Comparison of ENCODE assay signal across 8 cellular contexts in genomic region chr15:88705769-88706165, GRCh38.
DNase-seq lines count a peak whose midpoint lies in the region; ATAC-seq, FAIRE-seq and TF ChIP-seq lines count a peak whose summit lies in the region.
"Had no signal": no experiment of that assay in that cellular context is flagged by ENCODE, and none has a peak within 500 bp of the region (broad histone marks: within the 10 kb centered on the region; RNA-seq: fewer than 3 reads in every experiment).

No MANE protein-coding gene starts in this region.

- H3K27ac Mint-ChIP-seq in astrocyte (ENCODE audit: unreplicated experiment): no peak overlapping the region
- H3K27ac Mint-ChIP-seq in stimulated activated memory B cell treated with anti-CD40 and anti-IgM and Interleukin-4, amounts not matched to agents 10 μg/mL and 1 μg/mL and 100 μg/mL, for 72 hours: peak overlapping the region; percentile 76

- H3K36me3 Mint-ChIP-seq in astrocyte (ENCODE audit: low read depth, unreplicated experiment): peaks cover 2% of the 10 kb centered on the region
- H3K36me3 Mint-ChIP-seq in stimulated activated memory B cell treated with anti-CD40 and anti-IgM and Interleukin-4, amounts not matched to agents 10 μg/mL and 1 μg/mL and 100 μg/mL, for 72 hours: no peaks in the 10 kb centered on the region

- H4K20me1 ChIP-seq in astrocyte (ENCODE audit: insufficient read depth, low read length): no peaks in the 10 kb centered on the region

- no peak for TF ChIP-seq CTCF in astrocyte (IDR thresholded peaks at IDR 0.05; ENCODE audit: insufficient read depth, low read depth, low read length)
- TF ChIP-seq CTCF in left lung (IDR thresholded peaks at IDR 0.05): no peak

- peak overlapping the region; percentile 73 for H2AFZ ChIP-seq in astrocyte (ENCODE audit: low read depth, low read length)

- peaks cover 45% of the 10 kb centered on the region for H3K27me3 Mint-ChIP-seq in astrocyte (ENCODE audit: low read depth, unreplicated experiment)
- peaks cover 64% of the 10 kb centered on the region for H3K27me3 Mint-ChIP-seq in stimulated activated memory B cell treated with anti-CD40 and anti-IgM and Interleukin-4, amounts not matched to agents 10 μg/mL and 1 μg/mL and 100 μg/mL, for 72 hours

- H3K36me3 ChIP-seq in HUES48 (ENCODE audit: control insufficient read depth, insufficient read depth, low read length) (no peaks in the 10 kb centered on the region), astrocyte (ENCODE audit: insufficient read depth, low read length) (no peaks in the 10 kb centered on the region), left lung (no peaks in the 10 kb centered on the region)

- H3K27me3 ChIP-seq in HUES48 (ENCODE audit: control insufficient read depth, insufficient read depth, low read length) (peaks cover 53% of the 10 kb centered on the region), astrocyte (ENCODE audit: insufficient read depth, low read length) (peaks cover 13% of the 10 kb centered on the region), left lung (peaks cover 3 to 61% of the 10 kb centered on the region in 2 donors)

- H3K4me2 ChIP-seq in astrocyte (ENCODE audit: low read length): peak overlapping the region; percentile 85

- peaks cover 11% of the 10 kb centered on the region for H3K4me1 Mint-ChIP-seq in astrocyte (ENCODE audit: low read depth, unreplicated experiment)
- H3K4me1 Mint-ChIP-seq in stimulated activated memory B cell treated with anti-CD40 and anti-IgM and Interleukin-4, amounts not matched to agents 10 μg/mL and 1 μg/mL and 100 μg/mL, for 72 hours: peaks cover 25% of the 10 kb centered on the region

- H3K4me3 ChIP-seq in HUES48 (ENCODE audit: low read depth, low read length): peak overlapping the region; percentile 71; the same call in 1 of the 2 replicates
- peak overlapping the region; percentile 42 for H3K4me3 ChIP-seq in astrocyte (ENCODE audit: insufficient read depth, low read depth, low read length)
- peak overlapping the region; percentile 30 to 33 for H3K4me3 ChIP-seq in left lung

- no peak for FAIRE-seq in astrocyte (lab: Jason Lieb, UNC)
- FAIRE-seq: GM12892 had no signal

- no peak overlapping the region for H3K27ac ChIP-seq in HUES48 (ENCODE audit: low read depth, low read length)
- H3K27ac ChIP-seq in astrocyte (ENCODE audit: low read depth, low read length): no peak overlapping the region
- H3K27ac ChIP-seq in left lung: no peak overlapping the region

- no peaks in the 10 kb centered on the region for H3K79me2 ChIP-seq in astrocyte (ENCODE audit: insufficient read depth, low read length)

- no peak for ATAC-seq in left lung
- no peak for ATAC-seq in stimulated activated memory B cell treated with anti-CD40 and anti-IgM and Interleukin-4, amounts not matched to agents 10 μg/mL and 1 μg/mL and 100 μg/mL, for 72 hours

- H3K9me3 ChIP-seq in HUES48 (ENCODE audit: control insufficient read depth, insufficient read depth, low read length) (no peaks in the 10 kb centered on the region), astrocyte (ENCODE audit: insufficient read depth, low read depth, low read length) (no peaks in the 10 kb centered on the region), left lung (no peaks in the 10 kb centered on the region)

- no peak for DNase-seq in astrocyte (ENCODE audit: low read depth)
- no peak for DNase-seq in left lung
- DNase-seq in midbrain (lab: John Stamatoyannopoulos, UW): no peak
- no peak for DNase-seq in KBM-7
- DNase-seq in occipital lobe (lab: John Stamatoyannopoulos, UW): no peak

- peak overlapping the region; percentile 12 for H3K4me3 Mint-ChIP-seq in astrocyte (ENCODE audit: unreplicated experiment)
- peak overlapping the region; percentile 46 for H3K4me3 Mint-ChIP-seq in stimulated activated memory B cell treated with anti-CD40 and anti-IgM and Interleukin-4, amounts not matched to agents 10 μg/mL and 1 μg/mL and 100 μg/mL, for 72 hours

- H3K4me1 ChIP-seq in HUES48 (ENCODE audit: control insufficient read depth, insufficient read depth, low read length) (no peaks in the 10 kb centered on the region), astrocyte (ENCODE audit: insufficient read depth, low read length) (peaks cover 19% of the 10 kb centered on the region), left lung (no peaks in the 10 kb centered on the region)

- H3K9ac ChIP-seq in HUES48 (ENCODE audit: low read depth, low read length): no peak overlapping the region
- peak overlapping the region; percentile 43 for H3K9ac ChIP-seq in astrocyte (ENCODE audit: low read length)

- intact Hi-C loops in left lung (cut with DNase I): no loop called here

- no peaks in the 10 kb centered on the region for H3K9me3 Mint-ChIP-seq in astrocyte (ENCODE audit: unreplicated experiment)
- H3K9me3 Mint-ChIP-seq in stimulated activated memory B cell treated with anti-CD40 and anti-IgM and Interleukin-4, amounts not matched to agents 10 μg/mL and 1 μg/mL and 100 μg/mL, for 72 hours: no peaks in the 10 kb centered on the region

- in situ Hi-C loops in KBM-7 (cut with MboI; ENCODE audit: low pct_unique_long_range_greater_than_20kb, low sequenced_read_pairs): no loop called here
